In the genomic region with DNA sequence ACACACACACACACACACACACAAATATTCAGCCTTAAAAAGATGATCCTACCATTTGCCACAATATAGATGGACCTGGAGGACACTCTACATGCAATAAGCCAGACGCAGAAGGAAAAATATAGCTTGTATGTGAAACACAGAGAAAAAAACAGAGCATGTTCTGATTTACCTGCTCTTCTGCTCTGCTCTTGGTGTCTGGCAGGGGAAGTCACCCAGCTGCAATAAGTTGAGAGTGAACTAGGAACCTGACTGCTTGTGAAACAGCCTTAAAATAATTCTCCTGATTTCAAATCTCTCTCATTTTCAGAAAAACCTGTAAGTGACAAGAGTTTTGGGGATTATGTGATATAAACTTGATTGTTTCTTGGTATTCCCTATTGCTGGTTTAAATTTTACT, we compare ENCODE assay signal across 31 cellular contexts. TPM values are rescaled to one million over a fixed set of nuclear protein-coding genes. Genes with fewer than 3 reads are reported as not detected.
"Had no signal": no experiment of that assay in that cellular context is flagged by ENCODE, and none has a peak within 500 bp of the region (broad histone marks: within the 10 kb centered on the region; RNA-seq: fewer than 3 reads in every experiment).

No MANE protein-coding gene starts in this region.

- H3K9me3 ChIP-seq: Peyer's patch, SJSA1, SK-N-SH had no signal

- DNase-seq: Karpas-422, MV-4-11, NCI-H1092, NCI-H1105, NCI-H1417 treated with DMSO at 0.1 percent for 48 hours, NCI-H1436 treated with DMSO at 0.1 percent for 48 hours, NCI-H1694 treated with DMSO at 0.1 percent for 48 hours, NCI-H187 treated with DMSO at 0.1 percent for 48 hours, NCI-H2029 treated with DMSO at 0.1 percent for 48 hours, NCI-H2081 treated with DMSO at 0.1 percent for 48 hours, NCI-H2107, NCI-H2171, NCI-H226, NCI-H446 treated with DMSO at 0.1 percent for 48 hours, NCI-H510A, NCI-H524, NCI-H526, NCI-H69, NCI-H748 treated with DMSO at 0.1 percent for 48 hours, NCI-H82, OCI-M1, PC-3, Peyer's patch, Right ventricle myocardium superior, RPMI8226, SHP77 treated with DMSO at 0.1 percent for 48 hours, SK-N-SH, SW 1271, T-helper 1 cell had no signal

- H3K4me3 ChIP-seq: Peyer's patch, SJSA1 had no signal

- H3K36me3 ChIP-seq: Peyer's patch, SJSA1 had no signal

- H3K9me2 ChIP-seq: SK-N-SH had no signal

- ATAC-seq: PC-3 had no signal

- H3K27ac ChIP-seq: Peyer's patch, SJSA1 had no signal

- H3K4me2 ChIP-seq: SK-N-SH had no signal

- H3K27me3 ChIP-seq: Peyer's patch, SJSA1 had no signal

- H3K9ac ChIP-seq: SK-N-SH had no signal

- H3K4me1 ChIP-seq: Peyer's patch, SJSA1 had no signal

RNA-seq across cellular contexts. Expression of a gene that starts 31.0 kb away (rescaled TPM):
- total RNA-seq: MCF 10A, Right ventricle myocardium superior, SJSA1 had no signal
- polyA plus RNA-seq: SK-N-SH had no signal
